Comparison of ENCODE assay signal across 21 cellular contexts in genomic region chr1:230610589-230610988, GRCh38.
"Had no signal": no experiment of that assay in that cellular context is flagged by ENCODE, and none has a peak within 500 bp of the region (broad histone marks: within the 10 kb centered on the region; RNA-seq: fewer than 3 reads in every experiment).

No MANE protein-coding gene starts in this region.

- H3K9me3 ChIP-seq: colonic mucosa, esophagus squamous epithelium, gastroesophageal sphincter, neutrophil, right atrium auricular region, stomach had no signal

- H3K4me3 ChIP-seq: colonic mucosa, esophagus squamous epithelium, gastroesophageal sphincter, lung, right atrium auricular region, stomach had no signal

- H3K27ac ChIP-seq: colonic mucosa, esophagus squamous epithelium, gastroesophageal sphincter, neutrophil, right atrium auricular region, stomach had no signal

- H3K36me3 Mint-ChIP-seq: immature natural killer cell, naive B cell had no signal

- H3K9me3 Mint-ChIP-seq: immature natural killer cell, naive B cell, nephron progenitor cell had no signal

- H3K4me3 Mint-ChIP-seq: immature natural killer cell, nephron progenitor cell had no signal

- H3K27ac Mint-ChIP-seq: immature natural killer cell, naive B cell, nephron progenitor cell had no signal

- H3K4me1 ChIP-seq: colonic mucosa, esophagus squamous epithelium, gastroesophageal sphincter, stomach had no signal

- DNase-seq: colonic mucosa; dermis blood vessel endothelial cell; esophagus squamous epithelium; foreskin fibroblast; glutamatergic neuron; immature natural killer cell; left ventricle myocardium superior; mesenchymal stem cell; midbrain; naive B cell; nephron progenitor cell; small intestine; stimulated activated CD4-positive, alpha-beta T cell treated with anti-CD3 and anti-CD28 coated beads, Interleukin-12 subunit alpha, Interleukin-12 subunit beta, amount 100 ng/mL, for 4 hours; stimulated activated naive CD4-positive, alpha-beta T cell; stomach; substantia nigra; trophoblast cell had no signal

- H3K36me3 ChIP-seq: colonic mucosa, esophagus squamous epithelium, gastroesophageal sphincter, neutrophil, right atrium auricular region, stomach had no signal

- H3K4me1 Mint-ChIP-seq: immature natural killer cell, naive B cell, nephron progenitor cell had no signal

- H3K27me3 ChIP-seq: colonic mucosa, esophagus squamous epithelium, right atrium auricular region, stomach had no signal
